ENCODE assay signal across 23 cellular contexts in the genomic region with DNA sequence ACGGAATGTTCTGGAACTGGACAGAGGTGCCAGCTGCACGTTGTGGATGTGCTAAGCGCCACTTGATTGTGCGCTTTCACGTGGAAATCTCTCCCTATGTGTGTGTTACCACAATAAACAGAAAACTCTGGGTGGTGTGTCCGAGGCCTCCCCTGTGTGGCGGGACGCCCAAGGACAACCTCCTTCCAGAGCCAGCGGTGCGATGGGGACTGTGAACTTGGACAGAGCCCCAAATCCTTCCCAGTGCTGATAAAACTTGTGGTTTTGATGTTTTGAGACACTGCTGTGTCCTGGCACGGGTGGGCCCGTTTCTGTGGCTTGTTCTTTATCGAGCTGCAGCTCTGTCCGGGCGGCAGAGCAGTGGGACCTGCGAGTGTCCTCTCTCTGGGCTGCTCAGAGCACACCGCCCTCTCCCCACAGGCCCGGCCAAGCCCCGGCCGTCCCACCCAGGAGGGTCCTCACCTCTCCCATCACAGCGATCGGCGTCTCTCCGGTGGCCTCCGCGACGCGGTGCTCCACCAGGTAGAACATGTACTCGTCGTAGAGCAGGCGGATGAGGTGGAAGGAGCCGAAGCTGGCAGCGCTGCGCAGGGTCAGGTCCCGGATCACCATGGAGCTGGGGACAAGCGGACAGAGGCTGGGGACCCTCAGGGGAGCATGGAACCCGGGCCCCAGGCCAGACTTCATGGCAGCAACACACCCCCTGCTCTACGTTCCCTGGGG.
"Had no signal": no experiment of that assay in that cellular context is flagged by ENCODE, and none has a peak within 500 bp of the region (broad histone marks: within the 10 kb centered on the region; RNA-seq: fewer than 3 reads in every experiment).

No MANE protein-coding gene starts in this region.

- H3K27me3 ChIP-seq: dorsolateral prefrontal cortex, neutrophil, right atrium auricular region, stomach, tibial artery had no signal

- ATAC-seq: left lobe of liver; naive thymus-derived CD4-positive, alpha-beta T cell; sciatic nerve had no signal

- H3K4me3 Mint-ChIP-seq: immature natural killer cell; memory B cell; naive thymus-derived CD4-positive, alpha-beta T cell; nephron; type B pancreatic cell had no signal

- H3K27ac ChIP-seq: dorsolateral prefrontal cortex, neutrophil, prostate gland, right atrium auricular region, stomach, tibial artery had no signal

- H3K4me1 ChIP-seq: tibial artery had no signal

- H3K9me3 ChIP-seq: neutrophil, prostate gland, right atrium auricular region, stomach, tibial artery had no signal

- H3K9me3 Mint-ChIP-seq: immature natural killer cell, type B pancreatic cell had no signal

- H3K36me3 ChIP-seq: prostate gland had no signal

- DNase-seq: cerebellar nuclear complex; dorsolateral prefrontal cortex; effector CD4-positive, alpha-beta T cell; hypothalamus; immature natural killer cell; naive thymus-derived CD4-positive, alpha-beta T cell; stimulated activated CD4-positive, alpha-beta T cell treated with anti-CD3 and anti-CD28 coated beads, Interleukin-12 subunit alpha, Interleukin-12 subunit beta, amount 100 ng/mL, for 4 hours; stimulated activated CD4-positive, alpha-beta T cell treated with anti-CD3 and anti-CD28 coated beads, Interleukin-1b, Interleukin-23, amount 100 ng/mL, for 48 hours; stimulated activated CD4-positive, alpha-beta T cell treated with anti-CD3 and anti-CD28 coated beads, Interleukin-4, amount 100 ng/mL, for 1 hour; stimulated activated CD8-positive, alpha-beta memory T cell treated with anti-CD3 and anti-CD28 coated beads, Interleukin-4, amount 100 ng/mL, for 48 hours; stimulated activated naive CD4-positive, alpha-beta T cell treated with Interleukin-2 at 50 U/mL for 16 hours; stomach; tibial artery had no signal

- H3K27ac Mint-ChIP-seq: immature natural killer cell; memory B cell; naive thymus-derived CD4-positive, alpha-beta T cell; nephron; type B pancreatic cell had no signal

- H3K4me3 ChIP-seq: dorsolateral prefrontal cortex, lung, prostate gland, right atrium auricular region, smooth muscle cell, stomach, tibial artery had no signal

- H3K27me3 Mint-ChIP-seq: memory B cell; naive thymus-derived CD4-positive, alpha-beta T cell; type B pancreatic cell had no signal

- H3K4me1 Mint-ChIP-seq: immature natural killer cell had no signal
